In the genomic region with DNA sequence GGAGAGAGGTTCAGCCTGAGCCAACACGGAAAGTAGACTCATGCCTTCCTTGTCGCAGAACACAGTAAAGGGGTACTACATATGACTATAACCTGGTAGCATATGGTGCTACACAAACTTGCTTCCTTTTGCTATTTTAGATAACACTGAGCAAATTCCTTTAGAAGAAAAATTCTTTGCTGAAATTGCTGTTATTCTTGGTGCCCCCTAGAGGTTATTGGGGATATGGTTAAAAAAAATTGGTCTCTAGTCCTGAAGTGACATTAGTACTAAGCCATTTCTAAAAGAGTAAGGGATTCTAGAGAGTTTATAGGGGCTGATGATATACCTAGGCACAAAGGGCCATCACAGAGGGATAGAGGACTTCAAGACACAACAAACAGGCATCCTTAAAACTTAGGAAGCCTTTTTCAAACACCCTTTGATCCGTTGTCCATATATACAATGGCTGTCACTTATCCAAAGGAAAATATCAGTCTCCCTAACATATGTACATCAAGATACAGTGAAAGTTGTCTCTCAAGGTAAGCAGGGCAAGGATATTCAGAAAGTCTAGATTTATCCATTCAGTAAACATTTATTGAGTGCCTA, we compare ENCODE assay signal across 9 cellular contexts. TPM values are rescaled to one million over a fixed set of nuclear protein-coding genes. Genes with fewer than 3 reads are reported as not detected.
DNase-seq lines count a peak whose midpoint lies in the region; ATAC-seq and TF ChIP-seq lines count a peak whose summit lies in the region.
"Had no signal": no experiment of that assay in that cellular context is flagged by ENCODE, and none has a peak within 500 bp of the region (broad histone marks: within the 10 kb centered on the region; RNA-seq: fewer than 3 reads in every experiment).

No MANE protein-coding gene starts in this region.

- ATAC-seq in thoracic aorta (ENCODE audit: insufficient number of reproducible peaks, low FRiP score, low read depth) (no peak), right cardiac atrium (no peak)

- BruUV-seq in Calu3 (replicated peaks; lab: Mats Ljungman, UMichigan) = no TSS peak

- no peaks in the 10 kb centered on the region for H3K9me3 Mint-ChIP-seq in Calu3 (ENCODE audit: low read depth, unreplicated experiment)

- no peak overlapping the region for H3K27ac Mint-ChIP-seq in Calu3 (ENCODE audit: unreplicated experiment)

- H3K27me3 Mint-ChIP-seq in Calu3 (ENCODE audit: unreplicated experiment) = peaks cover 44% of the 10 kb centered on the region

- H3K27ac ChIP-seq in thoracic aorta = no peak overlapping the region
- H3K27ac ChIP-seq in right cardiac atrium (ENCODE audit: low read length) = no peak overlapping the region

- WGBS in right cardiac atrium = 59% methylated on average over 3 of the region's 3 CpGs

- intact Hi-C loops in Calu3 (cut with micrococcal nuclease; ENCODE audit: unreplicated experiment) = no loop called here
- intact Hi-C loops in right cardiac atrium (cut with DNase I) = no loop called here

- H3K36me3 ChIP-seq in thoracic aorta = no peaks in the 10 kb centered on the region

- H3K27me3 ChIP-seq in thoracic aorta (replicated peaks; ENCODE audit: insufficient read depth) (no peaks in the 10 kb centered on the region), right cardiac atrium (ENCODE audit: control insufficient read depth, insufficient read depth) (no peaks in the 10 kb centered on the region)

- no peaks in the 10 kb centered on the region for H3K36me3 Mint-ChIP-seq in Calu3 (ENCODE audit: insufficient read depth, unreplicated experiment)

- TF ChIP-seq CTCF in thoracic aorta (IDR thresholded peaks at IDR 0.05) = peak; percentile 49
- no peak for TF ChIP-seq CTCF in Calu3 (IDR thresholded peaks at IDR 0.05; ENCODE audit: unreplicated experiment)

- no peaks in the 10 kb centered on the region for H3K9me3 ChIP-seq in thoracic aorta
- H3K9me3 ChIP-seq in right cardiac atrium (ENCODE audit: control insufficient read depth, low read length) = no peaks in the 10 kb centered on the region

- H3K4me1 ChIP-seq in thoracic aorta (ENCODE audit: control insufficient read depth in 1 of 2, low read depth in 2 of 2) = no peaks in the 10 kb centered on the region
- H3K4me1 ChIP-seq in right cardiac atrium (ENCODE audit: control insufficient read depth, insufficient read depth, low read length) = no peaks in the 10 kb centered on the region

- H3K4me3 Mint-ChIP-seq in Calu3 (ENCODE audit: low read depth, unreplicated experiment) = no peak overlapping the region

- CTCF ChIA-PET in Calu3 (lab: Charles Lee) = no interaction called here

- DNase-seq in NCI-H82 (lab: John Stamatoyannopoulos, UW) = peak; percentile 24
- no peak for DNase-seq in NCI-H82 treated with DMSO at 0.1 percent for 48 hours (lab: John Stamatoyannopoulos, UW; ENCODE audit: unreplicated experiment)
- DNase-seq in Jurkat, Clone E6-1 (ENCODE audit: low read depth, low spot score) = peak; percentile 5
- DNase-seq in dermis microvascular lymphatic vessel endothelial cell (ENCODE audit: low read depth in 2 of 2) = peak; percentile 7 to 35
- no peak for DNase-seq in thoracic aorta (ENCODE audit: low spot score)
- DNase-seq in Calu3 = no peak
- no peak for DNase-seq in right cardiac atrium
- no peak for DNase-seq in T-helper 2 cell

- H3K4me3 ChIP-seq in Jurkat, Clone E6-1 (ENCODE audit: low read length) = no peak overlapping the region
- H3K4me3 ChIP-seq in thoracic aorta (no peak overlapping the region), right cardiac atrium (ENCODE audit: low read length) (no peak overlapping the region)

- H3K4me1 Mint-ChIP-seq in Calu3 (ENCODE audit: low read depth, unreplicated experiment) = no peaks in the 10 kb centered on the region

RNA-seq across cellular contexts. Expression of a gene that starts 13.9 kb away (rescaled TPM):
- not detected for polyA plus RNA-seq in Jurkat, Clone E6-1 (2012; ENCODE audit: insufficient read depth, insufficient read length)
- total RNA-seq in dermis microvascular lymphatic vessel endothelial cell (under 0.01 TPM in 2 replicates), thoracic aorta (1 to 10 TPM; 1.1 to 1.8 TPM), Calu3 (2022) (not detected in 2 replicates), right cardiac atrium (1 to 10 TPM in 2 of 4 donors, under 1 TPM in 2; 0.64 to 1.3 (median 0.97) TPM)
- polyA plus RNA-seq in right cardiac atrium = 0.79 TPM
- total RNA-seq: T-helper 1 cell treated with Interleukin-12 subunit alpha and Interleukin-12 subunit beta and Interleukin-4 antibody, amounts not matched to agents 30 ng/mL and 1 ng/mL, for 36 hours had no signal

RNA-seq across cellular contexts. Expression of a gene that starts 22.8 kb away (rescaled TPM):
- not detected for polyA plus RNA-seq in Jurkat, Clone E6-1 (2012; ENCODE audit: insufficient read depth, insufficient read length)
- total RNA-seq in dermis microvascular lymphatic vessel endothelial cell (27.1 and 29.8 TPM in 2 replicates), thoracic aorta (100 to 1,000 TPM in 1 of 2 donors, 10 to 100 TPM in 1; 80.8 to 116 TPM), Calu3 (2022) (11.1 and 12.1 TPM in 2 replicates), right cardiac atrium (10 to 100 TPM; 16.8 to 33.4 (median 21.4) TPM)
- 7.6 TPM for polyA plus RNA-seq in right cardiac atrium

Comparison
In these comparisons a context has a peak if more than half of its experiments do, and no peak if none do; other contexts are left out.
1. DNase-seq: peak in NCI-H82 (single experiment), Jurkat, Clone E6-1 (single experiment) and dermis microvascular lymphatic vessel endothelial cell (2 of 2); none in NCI-H82 treated with DMSO at 0.1 percent for 48 hours (single experiment), thoracic aorta (single experiment), Calu3 (single experiment), right cardiac atrium (0 of 3) and T-helper 2 cell (0 of 5).